8 cellular contexts compared by ENCODE assay signal in genomic region chr11:117875397-117876048, GRCh38. TPM values are rescaled to one million over a fixed set of nuclear protein-coding genes. Genes with fewer than 3 reads are reported as not detected.
DNase-seq lines count a peak whose midpoint lies in the region; ATAC-seq and TF ChIP-seq lines count a peak whose summit lies in the region.

No MANE protein-coding gene starts in this region.

- peaks cover 50% of the 10 kb centered on the region for H3K4me1 Mint-ChIP-seq in activated CD8-positive, alpha-beta T cell treated with anti-CD3 and anti-CD28 coated beads, Interleukin-2, amount 10 ng/mL, durations not matched to agents 7 days and 5 days (ENCODE audit: low read depth)

- H3K27ac ChIP-seq in left ventricle myocardium inferior (replicated peaks): peak overlapping the region; percentile 92

- H3K9me3 ChIP-seq in left ventricle myocardium inferior (replicated peaks): no peaks in the 10 kb centered on the region

- TF ChIP-seq CTCF in left ventricle myocardium inferior (IDR thresholded peaks at IDR 0.05; ENCODE audit: borderline replicate concordance): no peak

- peaks cover 79% of the 10 kb centered on the region for H3K4me1 ChIP-seq in left ventricle myocardium inferior

- H3K9me3 Mint-ChIP-seq in activated CD8-positive, alpha-beta T cell treated with anti-CD3 and anti-CD28 coated beads, Interleukin-2, amount 10 ng/mL, durations not matched to agents 7 days and 5 days (ENCODE audit: insufficient read depth): no peaks in the 10 kb centered on the region

- peak overlapping the region; percentile 0 for H3K27ac Mint-ChIP-seq in activated CD8-positive, alpha-beta T cell treated with anti-CD3 and anti-CD28 coated beads, Interleukin-2, amount 10 ng/mL, durations not matched to agents 7 days and 5 days

- peaks cover 55% of the 10 kb centered on the region for H3K27me3 ChIP-seq in left ventricle myocardium inferior (ENCODE audit: low read depth)

- H3K36me3 Mint-ChIP-seq in activated CD8-positive, alpha-beta T cell treated with anti-CD3 and anti-CD28 coated beads, Interleukin-2, amount 10 ng/mL, durations not matched to agents 7 days and 5 days (ENCODE audit: low read depth): peaks cover 3% of the 10 kb centered on the region

- H3K4me3 ChIP-seq in left ventricle myocardium inferior (peak overlapping the region; percentile 87), skeletal muscle cell (ENCODE audit: low read depth, low read length) (peak overlapping the region; percentile 53)

- POLR2A ChIA-PET in activated CD8-positive, alpha-beta T cell treated with anti-CD3 and anti-CD28 coated beads, Interleukin-2, amount 10 ng/mL, durations not matched to agents 7 days and 5 days (lab: Charles Lee): interaction anchor here (0.9 kb wide), 1 partner anchor 53 kb away, joined by 3 read pairs; no protein-coding TSS in a partner anchor

- intact Hi-C loops in left ventricle myocardium inferior (cut with micrococcal nuclease): no loop called here

- peak overlapping the region; percentile 75 for H3K4me3 Mint-ChIP-seq in activated CD8-positive, alpha-beta T cell treated with anti-CD3 and anti-CD28 coated beads, Interleukin-2, amount 10 ng/mL, durations not matched to agents 7 days and 5 days

- ATAC-seq in activated CD8-positive, alpha-beta T cell treated with anti-CD3 and anti-CD28 coated beads, Interleukin-2, amount 10 ng/mL, durations not matched to agents 7 days and 5 days: peak; percentile 68
- ATAC-seq in HG03565 (IDR thresholded peaks at IDR 0.05; ENCODE audit: unreplicated experiment) (no peak), HG03108 (IDR thresholded peaks at IDR 0.05; ENCODE audit: unreplicated experiment) (no peak)

- DNase-seq in NCI-H524 (lab: John Stamatoyannopoulos, UW) (peak; percentile 24 to 52), NCI-H524 treated with DMSO at 0.1 percent for 48 hours (lab: John Stamatoyannopoulos, UW) (no peak), left ventricle myocardium inferior (peak; percentile 45), skeletal muscle cell (ENCODE audit: low read depth) (no peak), HCEC 1CT (no peak)
- peak; percentile 48 for DNase-seq in activated CD8-positive, alpha-beta T cell treated with anti-CD3 and anti-CD28 coated beads, Interleukin-2, amount 10 ng/mL, durations not matched to agents 7 days and 5 days

- CTCF ChIA-PET in activated CD8-positive, alpha-beta T cell treated with anti-CD3 and anti-CD28 coated beads, Interleukin-2, amount 10 ng/mL, durations not matched to agents 7 days and 5 days (lab: Charles Lee): interaction anchor here (0.9 to 1.0 kb wide), 2 partner anchors 71 to 178 kb away, joined by 3 read pairs; no protein-coding TSS in a partner anchor

- H3K36me3 ChIP-seq in left ventricle myocardium inferior: no peaks in the 10 kb centered on the region

- peaks cover 54% of the 10 kb centered on the region for H3K27me3 Mint-ChIP-seq in activated CD8-positive, alpha-beta T cell treated with anti-CD3 and anti-CD28 coated beads, Interleukin-2, amount 10 ng/mL, durations not matched to agents 7 days and 5 days (ENCODE audit: low read depth)

RNA-seq across cellular contexts. Expression of gene FXYD6, which starts 0.9 kb away (rescaled TPM):
- under 1 TPM in 1 of 2 experiments, not detected in 1; 0.24 TPM for total RNA-seq in activated CD8-positive, alpha-beta T cell treated with anti-CD3 and anti-CD28 coated beads, Interleukin-2, amount 10 ng/mL, durations not matched to agents 7 days and 5 days
- total RNA-seq in left ventricle myocardium inferior: 30.2 TPM

RNA-seq across cellular contexts. Expression of gene FXYD2, which starts 51.0 kb away (rescaled TPM):
- 10 to 100 TPM; 22.5 to 24.3 TPM for total RNA-seq in activated CD8-positive, alpha-beta T cell treated with anti-CD3 and anti-CD28 coated beads, Interleukin-2, amount 10 ng/mL, durations not matched to agents 7 days and 5 days
- 1.3 TPM for total RNA-seq in left ventricle myocardium inferior

RNA-seq across cellular contexts. Expression of gene TMPRSS13, which starts 53.7 kb away (rescaled TPM):
- total RNA-seq in activated CD8-positive, alpha-beta T cell treated with anti-CD3 and anti-CD28 coated beads, Interleukin-2, amount 10 ng/mL, durations not matched to agents 7 days and 5 days: 1 to 10 TPM; 1.8 to 2.5 TPM
- not detected for total RNA-seq in left ventricle myocardium inferior

Comparison
In these comparisons a context has a peak if more than half of its experiments do, and no peak if none do; other contexts are left out.
1. DNase-seq: peak in NCI-H524 (2 of 2), activated CD8-positive, alpha-beta T cell treated with anti-CD3 and anti-CD28 coated beads, Interleukin-2, amount 10 ng/mL, durations not matched to agents 7 days and 5 days (single experiment) and left ventricle myocardium inferior (single experiment); none in NCI-H524 treated with DMSO at 0.1 percent for 48 hours (single experiment), skeletal muscle cell (single experiment) and HCEC 1CT (single experiment).
2. RNA of gene FXYD6, which starts 0.9 kb away (total RNA-seq): 30.2 TPM in left ventricle myocardium inferior (single experiment); 0.24 TPM in activated CD8-positive, alpha-beta T cell treated with anti-CD3 and anti-CD28 coated beads, Interleukin-2, amount 10 ng/mL, durations not matched to agents 7 days and 5 days; every median in the first group is over 10 times any median in the second.
3. RNA of gene FXYD2, which starts 51.0 kb away (total RNA-seq): 22.5 to 24.3 TPM in activated CD8-positive, alpha-beta T cell treated with anti-CD3 and anti-CD28 coated beads, Interleukin-2, amount 10 ng/mL, durations not matched to agents 7 days and 5 days; 1.3 TPM in left ventricle myocardium inferior (single experiment); every median in the first group is over 10 times any median in the second.